8 cellular contexts compared by ENCODE assay signal in the genomic region with DNA sequence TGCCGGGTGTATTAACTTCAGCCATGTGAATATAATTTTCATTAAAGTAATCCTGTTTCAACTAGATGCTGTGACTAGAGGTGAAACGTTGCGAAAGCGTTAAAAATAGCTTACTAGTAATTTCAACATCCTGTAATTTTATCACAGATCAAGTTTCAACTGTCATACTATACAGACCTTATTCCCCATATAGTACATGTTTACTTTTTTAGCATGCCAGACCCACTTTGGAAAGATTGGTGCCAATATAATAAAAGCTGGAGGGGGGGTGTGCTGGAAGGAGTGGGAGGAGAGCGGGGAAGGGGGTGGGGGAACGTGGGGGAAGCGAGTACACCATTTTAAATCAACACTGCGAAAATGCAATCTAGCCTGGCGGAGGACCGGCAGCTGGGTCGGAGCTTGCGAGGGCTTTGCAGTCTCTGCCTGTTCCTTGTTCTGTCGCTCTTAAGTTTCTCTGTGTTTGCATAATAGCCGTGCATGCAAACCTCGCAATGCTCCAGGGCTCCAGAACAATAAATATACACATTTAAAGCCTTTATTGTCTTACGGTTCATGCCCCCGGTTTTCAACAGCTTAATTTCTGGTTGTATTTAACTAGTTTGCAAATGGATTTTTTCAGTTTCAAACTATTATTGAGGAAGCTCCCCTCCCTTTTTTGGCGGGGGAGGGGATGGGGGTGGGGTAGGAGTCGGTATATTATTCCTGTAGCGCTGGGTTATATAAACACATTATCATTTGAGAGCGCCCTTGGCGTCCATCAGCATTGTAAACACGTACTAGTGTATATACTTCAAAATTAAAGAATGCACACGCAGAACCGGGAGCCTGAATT. TPM values are rescaled to one million over a fixed set of nuclear protein-coding genes. Genes with fewer than 3 reads are reported as not detected.
DNase-seq lines count a peak whose midpoint lies in the region; ATAC-seq and TF ChIP-seq lines count a peak whose summit lies in the region.

No MANE protein-coding gene starts in this region.

- no peak overlapping the region for H3K14ac ChIP-seq in trophoblast cell (ENCODE audit: low read length)

- no peak overlapping the region for H3K27ac ChIP-seq in GM23338 (ENCODE audit: low read depth)
- peak overlapping the region; percentile 96 for H3K27ac ChIP-seq in RWPE2 (ENCODE audit: poor library complexity, severe bottlenecking)
- no peak overlapping the region for H3K27ac ChIP-seq in trophoblast cell (ENCODE audit: low read depth, low read length)

- H3K9ac ChIP-seq in adipocyte (ENCODE audit: low read length) = peak overlapping the region; percentile 98
- H3K9ac ChIP-seq in trophoblast cell (ENCODE audit: low read length) = peak overlapping the region; percentile 25

- peaks cover 53% of the 10 kb centered on the region for H3K27me3 Mint-ChIP-seq in GM23338 (ENCODE audit: insufficient read depth, low read depth, poor library complexity)

- no peak overlapping the region for H2AK5ac ChIP-seq in trophoblast cell (ENCODE audit: low read length)

- no peaks in the 10 kb centered on the region for H3K9me3 Mint-ChIP-seq in GM23338

- H3K79me2 ChIP-seq in GM23338 (replicated peaks; ENCODE audit: insufficient read depth) = no peaks in the 10 kb centered on the region
- peaks cover 4% of the 10 kb centered on the region for H3K79me2 ChIP-seq in trophoblast cell (ENCODE audit: control insufficient read depth, insufficient read depth, low read length, poor library complexity)

- H2BK5ac ChIP-seq in trophoblast cell (ENCODE audit: low read depth, low read length, poor library complexity) = no peak overlapping the region

- no CpG with 5 or more reads among the region's 25 CpGs for WGBS in trophoblast cell (ENCODE audit: extremely low coverage, insufficient coverage, insufficient read length)

- H2BK12ac ChIP-seq in trophoblast cell (ENCODE audit: low read length) = no peak overlapping the region

- H4K12ac ChIP-seq in trophoblast cell (ENCODE audit: low read depth, low read length) = no peak overlapping the region

- peaks cover 19% of the 10 kb centered on the region for H3K79me1 ChIP-seq in trophoblast cell (ENCODE audit: low read length)

- H4K20me1 ChIP-seq in GM23338 (replicated peaks; ENCODE audit: insufficient read depth) = no peaks in the 10 kb centered on the region

- no peaks in the 10 kb centered on the region for H3K9me2 ChIP-seq in GM23338 (ENCODE audit: insufficient read depth)

- H3K4me3 ChIP-seq in GM06990 (replicated peaks; ENCODE audit: low read depth, low read length) = peak overlapping the region; percentile 83
- peak overlapping the region; percentile 76 for H3K4me3 ChIP-seq in GM23338
- H3K4me3 ChIP-seq in RWPE2 (ENCODE audit: severe bottlenecking) = peak overlapping the region; percentile 81
- peak overlapping the region; percentile 97 for H3K4me3 ChIP-seq in adipocyte (ENCODE audit: low read length)
- H3K4me3 ChIP-seq in trophoblast cell (ENCODE audit: low read depth, low read length) = no peak overlapping the region

- H2AFZ ChIP-seq in GM23338 (peak overlapping the region; percentile 100), trophoblast cell (ENCODE audit: insufficient read depth, low read length, poor library complexity) (peak overlapping the region; percentile 67)

- peaks cover 46% of the 10 kb centered on the region for H3K4me1 Mint-ChIP-seq in GM23338

- peak; percentile 79 for DNase-seq in GM06990 (ENCODE audit: extremely low read depth, insufficient read length)
- peak; percentile 45 for DNase-seq in GM23338 (ENCODE audit: low spot score)
- DNase-seq in LoVo (ENCODE audit: low spot score) = peak; percentile 51
- no peak for DNase-seq in RWPE2 (ENCODE audit: low spot score)
- DNase-seq in adipocyte (ENCODE audit: low read depth) = peak; percentile 93
- DNase-seq in left cardiac atrium = peak; percentile 50
- DNase-seq in trophoblast cell = peak; percentile 60 to 80
- no peak for DNase-seq in amniotic stem cell (lab: John Stamatoyannopoulos, UW)

- H3K27ac Mint-ChIP-seq in GM23338 = no peak overlapping the region

- H4K91ac ChIP-seq in trophoblast cell (ENCODE audit: low read depth, low read length) = no peak overlapping the region

- no peaks in the 10 kb centered on the region; the same call in 2 of the 3 replicates for H3K36me3 Mint-ChIP-seq in GM23338 (ENCODE audit: low read depth)

- no peak overlapping the region for H2BK120ac ChIP-seq in trophoblast cell (ENCODE audit: insufficient read depth, low read length, poor library complexity)

- peak overlapping the region; percentile 58 for H4K8ac ChIP-seq in trophoblast cell (ENCODE audit: low read depth, low read length)

- H3F3A ChIP-seq in GM23338 (replicated peaks; ENCODE audit: low read depth) = no peaks in the 10 kb centered on the region

- H3K4me3 Mint-ChIP-seq in GM23338 = peak overlapping the region; percentile 93

- H3K4me2 ChIP-seq in GM23338 (peak overlapping the region; percentile 99), trophoblast cell (ENCODE audit: low read length) (peak overlapping the region; percentile 95)

- ATAC-seq in GM23338 (no peak), RWPE2 (ENCODE audit: low read depth) (peak; percentile 22), left cardiac atrium (peak; percentile 6 to 36)

- H3K18ac ChIP-seq in trophoblast cell (ENCODE audit: low read length) = no peak overlapping the region

- TF ChIP-seq CTCF in GM06990 (IDR thresholded peaks at IDR 0.05; ENCODE audit: insufficient read depth, low read length, poor library complexity, severe bottlenecking) (no peak), GM23338 (conservative IDR thresholded peaks at IDR 0.05; ENCODE audit: low read depth in 2 of 2) (no peak), RWPE2 (IDR thresholded peaks at IDR 0.05; ENCODE audit: poor library complexity, severe bottlenecking) (no peak)

- intact Hi-C loops in left cardiac atrium (cut with DNase I) = loop anchor here (5.0 to 10.0 kb wide), 5 partner anchors 42 to 342 kb away; no protein-coding TSS in a partner anchor

- H3K9me3 ChIP-seq in RWPE2 (ENCODE audit: severe bottlenecking) (no peaks in the 10 kb centered on the region), adipocyte (ENCODE audit: control insufficient read depth, low read length) (no peaks in the 10 kb centered on the region), trophoblast cell (ENCODE audit: insufficient read depth, low read depth, low read length) (no peaks in the 10 kb centered on the region)

- H3K4me1 ChIP-seq in GM23338 (ENCODE audit: insufficient read depth) = peaks cover 34% of the 10 kb centered on the region
- H3K4me1 ChIP-seq in RWPE2 (ENCODE audit: insufficient read depth, poor library complexity, severe bottlenecking) = peaks cover 33% of the 10 kb centered on the region
- peaks cover 42% of the 10 kb centered on the region for H3K4me1 ChIP-seq in adipocyte (ENCODE audit: control insufficient read depth, insufficient read depth, low read length)
- H3K4me1 ChIP-seq in trophoblast cell (ENCODE audit: control insufficient read depth in 1 of 2, insufficient read depth in 2 of 2, low read length in 2 of 2) = peaks cover 4% of the 10 kb centered on the region in 2 experiments

- no peaks in the 10 kb centered on the region for H3K36me3 ChIP-seq in GM06990 (ENCODE audit: control insufficient read depth, insufficient read depth, low read length)
- no peaks in the 10 kb centered on the region for H3K36me3 ChIP-seq in GM23338 (ENCODE audit: insufficient read depth)
- H3K36me3 ChIP-seq in RWPE2 (ENCODE audit: low read depth) = no peaks in the 10 kb centered on the region
- H3K36me3 ChIP-seq in adipocyte (ENCODE audit: control insufficient read depth, insufficient read depth, low read length, severe bottlenecking) = no peaks in the 10 kb centered on the region
- no peaks in the 10 kb centered on the region for H3K36me3 ChIP-seq in trophoblast cell (ENCODE audit: control insufficient read depth in 1 of 2, insufficient read depth in 2 of 2, low read length in 2 of 2)

- no peak overlapping the region for H3K4ac ChIP-seq in trophoblast cell (ENCODE audit: low read depth, low read length)

- H3K27me3 ChIP-seq in GM06990 (replicated peaks; ENCODE audit: control insufficient read depth, insufficient read depth, low read length) (no peaks in the 10 kb centered on the region), GM23338 (ENCODE audit: insufficient read depth) (peaks cover 50% of the 10 kb centered on the region), RWPE2 (ENCODE audit: insufficient read depth, poor library complexity, severe bottlenecking) (no peaks in the 10 kb centered on the region), adipocyte (replicated peaks; ENCODE audit: control insufficient read depth, insufficient read depth, low read length) (no peaks in the 10 kb centered on the region), trophoblast cell (ENCODE audit: insufficient read depth, low read length) (no peaks in the 10 kb centered on the region)

- H3K23ac ChIP-seq in trophoblast cell (ENCODE audit: low read length) = no peak overlapping the region

TF ChIP-seq in GM23338, 12 proteins besides CTCF, POLR2A, EP300 and RAD21:
- no peak for TF ChIP-seq CREB1 (CRISPR knock-in tag; IDR thresholded peaks at IDR 0.05; ENCODE audit: low read depth)
- no peak for TF ChIP-seq POLR2AphosphoS5 (IDR thresholded peaks at IDR 0.05; ENCODE audit: low read depth)
- TF ChIP-seq ZNF331 (CRISPR knock-in tag; IDR thresholded peaks at IDR 0.05; ENCODE audit: low read depth) = no peak

RNA-seq across cellular contexts. Expression of gene ARID5B, which starts 1.3 kb away (rescaled TPM):
- total RNA-seq in GM23338 (2014; rRNA removed; shearing (Covaris generic)) = 1.3 and 1.5 TPM in 2 replicates
- polyA plus RNA-seq in GM23338 (2016; fragmentation: Nextera tagmentation; extraction: Ambion mirVana) = 1.6 and 2.2 TPM in 2 replicates
- total RNA-seq in left cardiac atrium = 10 to 100 TPM; 36.5 to 37.9 TPM
- 33.3 and 34.0 TPM in 2 replicates for polyA plus RNA-seq in trophoblast cell (2013)

Comparison
In these comparisons a context has a peak if more than half of its experiments do, and no peak if none do; other contexts are left out.
1. DNase-seq: peak in GM06990 (single experiment), GM23338 (single experiment), LoVo (single experiment), adipocyte (single experiment), left cardiac atrium (single experiment) and trophoblast cell (2 of 2); none in RWPE2 (single experiment) and amniotic stem cell (single experiment).
2. RNA of gene ARID5B, which starts 1.3 kb away (total RNA-seq): 36.5 to 37.9 TPM in left cardiac atrium; 1.3 to 1.5 TPM in GM23338; every median in the first group is over 10 times any median in the second.